9 cellular contexts compared by ENCODE assay signal in the genomic region with DNA sequence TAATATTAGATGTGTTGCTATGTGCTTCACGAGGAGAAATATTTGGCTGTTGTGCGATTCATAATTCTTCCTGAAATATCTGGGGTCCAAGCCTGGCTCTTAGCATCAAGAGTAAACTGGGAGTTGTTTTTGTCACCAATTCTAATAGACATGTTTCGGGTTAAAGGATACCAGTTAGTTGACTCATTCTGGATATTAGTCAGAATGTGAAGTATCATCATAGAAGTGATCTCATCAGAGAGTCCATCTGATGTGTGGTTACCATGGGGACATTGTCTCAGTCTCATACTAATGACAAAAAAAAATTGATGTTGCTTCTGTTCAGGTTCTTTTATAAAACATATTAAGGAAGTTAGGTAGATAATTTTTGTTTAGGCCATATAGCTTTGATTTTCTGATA. TPM values are rescaled to one million over a fixed set of nuclear protein-coding genes. Genes with fewer than 3 reads are reported as not detected.
DNase-seq lines count a peak whose midpoint lies in the region; ATAC-seq and TF ChIP-seq lines count a peak whose summit lies in the region.
"Had no signal": no experiment of that assay in that cellular context is flagged by ENCODE, and none has a peak within 500 bp of the region (broad histone marks: within the 10 kb centered on the region; RNA-seq: fewer than 3 reads in every experiment).

No MANE protein-coding gene starts in this region.

- TF ChIP-seq CTCF in cardiac fibroblast (IDR thresholded peaks at IDR 0.05; ENCODE audit: low read depth, low read length) (no peak), nephron progenitor cell (IDR thresholded peaks at IDR 0.05) (no peak)

- peaks cover 6% of the 10 kb centered on the region for H3K36me3 Mint-ChIP-seq in nephron progenitor cell (ENCODE audit: low read depth)

- no peak overlapping the region for H3K4me3 Mint-ChIP-seq in nephron progenitor cell

- H3K27ac Mint-ChIP-seq in nephron progenitor cell, result no peak overlapping the region

- DNase-seq in A172 (ENCODE audit: low spot score) (peak; percentile 61), cardiac fibroblast (ENCODE audit: low read depth in 2 of 2) (peak; percentile 39 to 83), KG1 (lab: John Stamatoyannopoulos, UW) (no peak), nephron progenitor cell (no peak), NCI-H2171 (lab: John Stamatoyannopoulos, UW) (no peak), NCI-H526 treated with DMSO at 0.1 percent for 48 hours (lab: John Stamatoyannopoulos, UW) (no peak)

- peaks cover 24% of the 10 kb centered on the region for H3K9me3 Mint-ChIP-seq in nephron progenitor cell

- H3K27me3 Mint-ChIP-seq in nephron progenitor cell (ENCODE audit: low read depth, poor library complexity), result no peaks in the 10 kb centered on the region

- no peak overlapping the region for H3K4me3 ChIP-seq in cardiac fibroblast (replicated peaks in 1 of 2; ENCODE audit: low read depth in 2 of 2, low read length in 2 of 2)
- H3K4me3 ChIP-seq: thoracic aorta had no signal

- ATAC-seq in GM18858 (IDR thresholded peaks at IDR 0.05; ENCODE audit: unreplicated experiment) (peak; percentile 98), HG03378 (IDR thresholded peaks at IDR 0.05; ENCODE audit: unreplicated experiment) (peak; percentile 98)

- no peaks in the 10 kb centered on the region for H3K4me1 Mint-ChIP-seq in nephron progenitor cell

RNA-seq across cellular contexts. Expression of a gene that starts 57.2 kb away (rescaled TPM):
- total RNA-seq in A172 (2014; rRNA removed; shearing (Covaris generic)), result 25.6 and 34.3 TPM in 2 replicates

Comparison
In these comparisons a context has a peak if more than half of its experiments do, and no peak if none do; other contexts are left out.
1. DNase-seq: peak in A172 (single experiment) and cardiac fibroblast (2 of 2); none in KG1 (single experiment), nephron progenitor cell (single experiment), NCI-H2171 (single experiment) and NCI-H526 treated with DMSO at 0.1 percent for 48 hours (single experiment).